In genomic region chr3:52670621-52671521, GRCh38 we compare ENCODE assay signal across 8 cellular contexts. TPM values are rescaled to one million over a fixed set of nuclear protein-coding genes. Genes with fewer than 3 reads are reported as not detected.
DNase-seq lines count a peak whose midpoint lies in the region; ATAC-seq lines count a peak whose summit lies in the region.

No MANE protein-coding gene starts in this region.

- peak overlapping the region; percentile 69 to 95 (median 90) for H3K27ac Mint-ChIP-seq in CD8-positive, alpha-beta memory T cell

- no peaks in the 10 kb centered on the region for H3K9me3 ChIP-seq in CD8-positive, alpha-beta memory T cell (ENCODE audit: low read length)

- H3K27ac ChIP-seq in CD8-positive, alpha-beta memory T cell (ENCODE audit: low read depth, low read length) = peak overlapping the region; percentile 45

- CTCF ChIA-PET in CD8-positive, alpha-beta memory T cell (lab: Charles Lee) = interaction anchor here (1.3 kb wide), 1 partner anchor 20 kb away, joined by 3 read pairs; no protein-coding TSS in a partner anchor

- H3K9me3 Mint-ChIP-seq in CD8-positive, alpha-beta memory T cell = no peaks in the 10 kb centered on the region

- H3K4me3 Mint-ChIP-seq in CD8-positive, alpha-beta memory T cell = peak overlapping the region in 6 of 7 donors; percentile 27 to 84 (median 57)

- H3K4me1 Mint-ChIP-seq in CD8-positive, alpha-beta memory T cell = peaks cover 31 to 43% (median 33%) of the 10 kb centered on the region in 3 donors

- no peak overlapping the region for H3K4me3 ChIP-seq in CD8-positive, alpha-beta memory T cell (ENCODE audit: low read length)

- peaks cover 9% of the 10 kb centered on the region for H3K36me3 ChIP-seq in CD8-positive, alpha-beta memory T cell (ENCODE audit: insufficient read depth, low read length)

- peaks cover 0 to 63% (median 14%) of the 10 kb centered on the region in 3 donors for H3K36me3 Mint-ChIP-seq in CD8-positive, alpha-beta memory T cell

- no peaks in the 10 kb centered on the region for H3K27me3 ChIP-seq in CD8-positive, alpha-beta memory T cell (ENCODE audit: insufficient read depth, low read length, poor library complexity, severe bottlenecking)

- peaks cover 13% of the 10 kb centered on the region for H3K4me1 ChIP-seq in CD8-positive, alpha-beta memory T cell (ENCODE audit: insufficient read depth, low read length)

- ATAC-seq in GM21423 (IDR thresholded peaks at IDR 0.05; ENCODE audit: unreplicated experiment) = peak; percentile 82

- DNase-seq in CD8-positive, alpha-beta memory T cell = peak in 2 of 5 donors; percentile 11 to 62
- DNase-seq in HT-29 (ENCODE audit: low spot score) = peak; percentile 60
- peak; percentile 7 for DNase-seq in activated CD8-positive, alpha-beta memory T cell treated with anti-CD3 and anti-CD28 coated beads, Interleukin-2, amount 50 U/mL, for 1 hour (ENCODE audit: extremely low read depth)
- DNase-seq in glomerular endothelial cell (ENCODE audit: extremely low read depth, low read depth, low spot score) = peak; percentile 88
- peak; percentile 9 for DNase-seq in stimulated activated CD4-positive, alpha-beta T cell treated with anti-CD3 and anti-CD28 coated beads, Interleukin-2, amount 100 ng/mL, for 4 hours (ENCODE audit: low read depth)
- DNase-seq in NCI-H2029 treated with DMSO at 0.1 percent for 48 hours (lab: John Stamatoyannopoulos, UW) = no peak
- DNase-seq in germinal center (ENCODE audit: low spot score) = no peak

- H3K27me3 Mint-ChIP-seq in CD8-positive, alpha-beta memory T cell = no peaks in the 10 kb centered on the region

- POLR2A ChIA-PET in CD8-positive, alpha-beta memory T cell (lab: Charles Lee) = interaction anchor here (1.0 kb wide), 1 partner anchor 8 kb away, joined by 6 read pairs; no protein-coding TSS in a partner anchor

RNA-seq across cellular contexts. Expression of gene PBRM1, which starts 14.8 kb away (rescaled TPM):
- 10 to 100 TPM; 78.6 to 81.4 TPM for total RNA-seq in CD8-positive, alpha-beta memory T cell
- 83.6 TPM for polyA plus RNA-seq in CD8-positive, alpha-beta memory T cell
- total RNA-seq in HT-29 (2014; rRNA removed; shearing (Covaris generic)) = 25.4 and 27.6 TPM in 2 replicates
- 56.9 and 78.4 TPM in 2 replicates for total RNA-seq in glomerular endothelial cell

RNA-seq across cellular contexts. Expression of gene GNL3, which starts 15.0 kb away (rescaled TPM):
- total RNA-seq in CD8-positive, alpha-beta memory T cell = 100 to 1,000 TPM; 229 to 233 TPM
- polyA plus RNA-seq in CD8-positive, alpha-beta memory T cell = 58.5 TPM
- total RNA-seq in HT-29 (2014; rRNA removed; shearing (Covaris generic)) = 69.6 and 69.8 TPM in 2 replicates
- 59.8 and 70.0 TPM in 2 replicates for total RNA-seq in glomerular endothelial cell

RNA-seq across cellular contexts. Expression of gene GLT8D1, which starts 34.7 kb away (rescaled TPM):
- 10 to 100 TPM; 34.9 to 42.4 TPM for total RNA-seq in CD8-positive, alpha-beta memory T cell
- 60.0 TPM for polyA plus RNA-seq in CD8-positive, alpha-beta memory T cell
- 30.0 and 34.4 TPM in 2 replicates for total RNA-seq in HT-29 (2014; rRNA removed; shearing (Covaris generic))
- total RNA-seq in glomerular endothelial cell = 93.5 and 93.6 TPM in 2 replicates

RNA-seq across cellular contexts. Expression of gene SPCS1, which starts 35.0 kb away (rescaled TPM):
- 100 to 1,000 TPM; 154 to 156 TPM for total RNA-seq in CD8-positive, alpha-beta memory T cell
- 357 TPM for polyA plus RNA-seq in CD8-positive, alpha-beta memory T cell
- 78.3 and 85.7 TPM in 2 replicates for total RNA-seq in HT-29 (2014; rRNA removed; shearing (Covaris generic))
- total RNA-seq in glomerular endothelial cell = 156 and 169 TPM in 2 replicates

Comparison
In these comparisons a context has a peak if more than half of its experiments do, and no peak if none do; other contexts are left out.
1. DNase-seq: peak in HT-29 (single experiment), activated CD8-positive, alpha-beta memory T cell treated with anti-CD3 and anti-CD28 coated beads, Interleukin-2, amount 50 U/mL, for 1 hour (single experiment), glomerular endothelial cell (single experiment) and stimulated activated CD4-positive, alpha-beta T cell treated with anti-CD3 and anti-CD28 coated beads, Interleukin-2, amount 100 ng/mL, for 4 hours (single experiment); none in NCI-H2029 treated with DMSO at 0.1 percent for 48 hours (single experiment) and germinal center (single experiment).